ENCODE assay signal across 10 cellular contexts in the genomic region with DNA sequence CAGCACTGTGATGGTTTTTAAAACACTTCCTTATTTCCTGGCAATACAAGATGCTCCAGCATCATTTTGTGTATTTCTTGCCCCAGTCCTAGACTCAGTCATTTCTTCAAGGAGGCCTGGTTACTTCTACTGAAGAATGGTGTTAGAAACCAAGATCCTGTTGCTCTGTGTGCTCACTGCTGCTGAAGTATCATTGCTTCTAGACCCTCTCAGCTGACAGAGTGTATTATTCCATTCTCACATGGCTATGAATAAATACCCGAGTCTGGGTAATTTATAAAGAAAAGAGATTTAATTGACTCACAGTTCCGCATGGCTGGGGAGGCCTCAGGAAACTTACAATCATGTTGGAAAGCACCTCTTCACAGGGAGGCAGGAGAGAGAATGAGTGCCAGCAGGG. TPM values are rescaled to one million over a fixed set of nuclear protein-coding genes. Genes with fewer than 3 reads are reported as not detected.
"Had no signal": no experiment of that assay in that cellular context is flagged by ENCODE, and none has a peak within 500 bp of the region (broad histone marks: within the 10 kb centered on the region; RNA-seq: fewer than 3 reads in every experiment).

No MANE protein-coding gene starts in this region.

- H3K9ac ChIP-seq: GM23248 had no signal

- H3K27ac Mint-ChIP-seq: HFFc6 had no signal

- H3K36me3 ChIP-seq: HAP-1 had no signal

- H3K4me3 Mint-ChIP-seq: HFFc6 had no signal

- H3K9me3 ChIP-seq: HAP-1 had no signal

- DNase-seq: GM23248, GOT3, H7, HFFc6, IMR-90 had no signal

- H2AFZ ChIP-seq: GM23248 had no signal

- H3K4me1 ChIP-seq: HAP-1 had no signal

- H3K4me3 ChIP-seq: GM23248, HAP-1 had no signal

- ATAC-seq: HCT116 had no signal

- H3K27ac ChIP-seq: GM23248, HL-60 had no signal

RNA-seq across cellular contexts. Expression of gene SERPINA6, which starts 14.9 kb away (rescaled TPM):
- total RNA-seq: GM23248, H7, HFFc6, IMR-90 had no signal
- polyA plus RNA-seq: GM23248, IMR-90 had no signal

RNA-seq across cellular contexts. Expression of gene SERPINA2, which starts 28.5 kb away (rescaled TPM):
- total RNA-seq: GM23248, H4, H7, HFFc6, HT1080, IMR-90 had no signal
- polyA plus RNA-seq: GM23248, IMR-90 had no signal

RNA-seq across cellular contexts. Expression of gene SERPINA10, which starts 45.0 kb away (rescaled TPM):
- total RNA-seq: GM23248, H4, H7, HFFc6, HT1080, IMR-90 had no signal
- polyA plus RNA-seq: GM23248, IMR-90 had no signal

RNA-seq across cellular contexts. Expression of gene SERPINA1, which starts 50.4 kb away (rescaled TPM):
- total RNA-seq: H7 had no signal
